18 cellular contexts compared by ENCODE assay signal in genomic region chr6:2632943-2633584, GRCh38.
DNase-seq lines count a peak whose midpoint lies in the region; ATAC-seq and TF ChIP-seq lines count a peak whose summit lies in the region.
"Had no signal": no experiment of that assay in that cellular context is flagged by ENCODE, and none has a peak within 500 bp of the region (broad histone marks: within the 10 kb centered on the region; RNA-seq: fewer than 3 reads in every experiment).

No MANE protein-coding gene starts in this region.

- CTCF ChIA-PET in CD8-positive, alpha-beta memory T cell (lab: Charles Lee), result interaction anchor here (1.8 to 8.7 kb wide), 2 partner anchors 10 to 1035 kb away, joined by 11 to 150 read pairs; no protein-coding TSS in a partner anchor

- no peaks in the 10 kb centered on the region for H3K9me3 Mint-ChIP-seq in CD8-positive, alpha-beta memory T cell
- H3K9me3 Mint-ChIP-seq: activated B cell treated with CpG ODN at 0.5 μM for 24 hours; stimulated activated naive B cell treated with anti-CD40 and anti-IgM and Interleukin-4, amounts not matched to agents 10 μg/mL and 1 μg/mL and 100 μg/mL, for 72 hours had no signal

- H3K27me3 ChIP-seq in CD8-positive, alpha-beta memory T cell (ENCODE audit: insufficient read depth, low read length, poor library complexity, severe bottlenecking), result no peaks in the 10 kb centered on the region
- H3K27me3 ChIP-seq in gastroesophageal sphincter, result no peaks in the 10 kb centered on the region

- H3K4me3 Mint-ChIP-seq in CD8-positive, alpha-beta memory T cell, result peak overlapping the region in 4 of 7 donors; percentile 25 to 68 (median 32)

- no peak for TF ChIP-seq CTCF in gastroesophageal sphincter (IDR thresholded peaks at IDR 0.05)

- H3K36me3 ChIP-seq in CD8-positive, alpha-beta memory T cell (ENCODE audit: insufficient read depth, low read length), result no peaks in the 10 kb centered on the region
- H3K36me3 ChIP-seq in gastroesophageal sphincter, result no peaks in the 10 kb centered on the region

- TF ChIP-seq EP300 in gastroesophageal sphincter (IDR thresholded peaks at IDR 0.05), result no peak

- H3K27me3 Mint-ChIP-seq in CD8-positive, alpha-beta memory T cell, result peaks cover 10 to 21% of the 10 kb centered on the region in 2 donors
- H3K27me3 Mint-ChIP-seq: activated B cell treated with CpG ODN at 0.5 μM for 24 hours had no signal

- no peak overlapping the region for H3K27ac ChIP-seq in CD8-positive, alpha-beta memory T cell (ENCODE audit: low read depth, low read length)
- H3K27ac ChIP-seq in angular gyrus (ENCODE audit: low read depth, low read length), result peak overlapping the region; percentile 30
- H3K27ac ChIP-seq in gastroesophageal sphincter, result peak overlapping the region in 3 of 4 donors; percentile 76 to 83 (median 81)

- no peak for TF ChIP-seq POLR2A in gastroesophageal sphincter (IDR thresholded peaks at IDR 0.05)

- H3K36me3 Mint-ChIP-seq in CD8-positive, alpha-beta memory T cell, result no peaks in the 10 kb centered on the region
- H3K36me3 Mint-ChIP-seq: stimulated activated naive B cell treated with anti-CD40 and anti-IgM and Interleukin-4, amounts not matched to agents 10 μg/mL and 1 μg/mL and 100 μg/mL, for 72 hours had no signal

- DNase-seq in CD8-positive, alpha-beta memory T cell, result no peak
- DNase-seq in retina (peak; percentile 48), NCI-H1694 treated with DMSO at 0.1 percent for 48 hours (lab: John Stamatoyannopoulos, UW) (no peak), OCI-M2 (lab: John Stamatoyannopoulos, UW; ENCODE audit: unreplicated experiment) (no peak)
- DNase-seq: activated B cell treated with CpG ODN at 0.5 μM for 24 hours; activated effector memory CD4-positive, alpha-beta T cell treated with anti-CD3 and anti-CD28 coated beads, Interleukin-2, amount 50 U/mL, for 16 hours; Calu3; effector CD4-positive, alpha-beta T cell; GF-D8; KG1; NCI-H1105 treated with DMSO at 0.1 percent for 48 hours; NCI-H2171; stimulated activated naive B cell treated with anti-CD40 and anti-IgM and Interleukin-4, amounts not matched to agents 10 μg/mL and 1 μg/mL and 100 μg/mL, for 72 hours; T-helper 17 cell had no signal

- H3K4me1 Mint-ChIP-seq in CD8-positive, alpha-beta memory T cell, result peaks cover 0 to 9% (median 4%) of the 10 kb centered on the region in 3 donors

- H3K9me3 ChIP-seq in CD8-positive, alpha-beta memory T cell (ENCODE audit: low read length), result no peaks in the 10 kb centered on the region
- no peaks in the 10 kb centered on the region for H3K9me3 ChIP-seq in gastroesophageal sphincter

- WGBS in gastroesophageal sphincter (ENCODE audit: low coverage in 1 of 2), 2 donors, result 78 to 79% methylated on average over 7 to 9 of the region's 12 CpGs

- peaks cover 11% of the 10 kb centered on the region for H3K4me1 ChIP-seq in CD8-positive, alpha-beta memory T cell (ENCODE audit: insufficient read depth, low read length)
- H3K4me1 ChIP-seq in gastroesophageal sphincter, result peaks cover 0 to 49% (median 21%) of the 10 kb centered on the region in 3 donors

- no peak overlapping the region for H3K27ac Mint-ChIP-seq in CD8-positive, alpha-beta memory T cell
- H3K27ac Mint-ChIP-seq: activated B cell treated with CpG ODN at 0.5 μM for 24 hours; stimulated activated naive B cell treated with anti-CD40 and anti-IgM and Interleukin-4, amounts not matched to agents 10 μg/mL and 1 μg/mL and 100 μg/mL, for 72 hours; T-helper 17 cell had no signal

- ATAC-seq in gastroesophageal sphincter (no peak), HG02571 (IDR thresholded peaks at IDR 0.05; ENCODE audit: unreplicated experiment) (no peak), HG03039 (IDR thresholded peaks at IDR 0.05; ENCODE audit: unreplicated experiment) (no peak)
- ATAC-seq: T-helper 17 cell had no signal

- no peak overlapping the region for H3K4me3 ChIP-seq in CD8-positive, alpha-beta memory T cell (ENCODE audit: low read length)
- H3K4me3 ChIP-seq in gastroesophageal sphincter, result no peak overlapping the region

- POLR2A ChIA-PET in CD8-positive, alpha-beta memory T cell (lab: Charles Lee), result no interaction called here
